Comparison of ENCODE assay signal across 11 cellular contexts in the genomic region with DNA sequence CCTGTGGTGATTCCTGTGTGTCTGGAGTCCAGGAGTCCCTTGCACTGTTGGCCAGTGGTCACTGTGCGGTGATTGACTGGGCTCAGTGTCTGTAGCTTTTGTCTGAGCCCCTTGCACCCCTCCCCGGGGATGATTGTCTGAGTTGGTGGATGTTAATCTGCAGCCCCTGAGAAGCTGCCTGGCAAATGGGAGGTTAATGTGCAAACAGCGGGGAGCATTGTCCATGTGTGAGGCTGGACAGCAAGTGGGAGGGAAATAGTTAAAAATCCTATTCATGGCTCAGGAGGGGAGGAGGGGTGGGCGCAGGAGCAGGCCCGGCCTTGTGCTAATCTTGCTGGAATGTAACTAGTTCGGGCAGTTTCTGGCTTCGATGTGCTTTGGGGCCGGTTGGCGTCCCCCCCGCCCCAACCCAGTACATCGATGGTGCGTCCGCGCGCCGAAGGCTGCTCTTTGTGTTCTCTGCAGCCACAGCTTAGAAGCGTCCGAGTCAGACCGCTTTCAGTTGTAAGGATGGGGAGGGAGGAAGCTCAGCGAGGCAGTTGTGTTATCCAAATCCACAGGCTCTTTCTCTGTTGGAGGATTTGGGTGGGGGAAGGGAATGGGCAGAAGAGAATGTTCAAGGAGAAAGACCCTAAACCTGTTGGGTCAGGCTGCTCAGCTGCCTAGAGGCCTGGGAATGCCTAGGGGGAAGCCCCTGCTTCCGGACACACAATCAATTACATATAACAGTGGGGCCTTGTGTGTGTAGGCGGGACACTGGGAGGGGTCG.
DNase-seq lines count a peak whose midpoint lies in the region; ATAC-seq and TF ChIP-seq lines count a peak whose summit lies in the region.
"Had no signal": no experiment of that assay in that cellular context is flagged by ENCODE, and none has a peak within 500 bp of the region (broad histone marks: within the 10 kb centered on the region; RNA-seq: fewer than 3 reads in every experiment).

No MANE protein-coding gene starts in this region.

- H2AFZ ChIP-seq in neuronal stem cell (ENCODE audit: low read length): peak overlapping the region; percentile 53

- H3K4ac ChIP-seq in neuronal stem cell (ENCODE audit: low read length): no peak overlapping the region

- peak overlapping the region; percentile 97 for H2BK5ac ChIP-seq in neuronal stem cell (ENCODE audit: low read length)

- peak overlapping the region; percentile 95 for H3K18ac ChIP-seq in neuronal stem cell (ENCODE audit: low read length)

- peak overlapping the region; percentile 33 for H3K9ac ChIP-seq in neuronal stem cell (ENCODE audit: low read depth, low read length, poor library complexity)

- H3K27me3 ChIP-seq in RWPE2 (ENCODE audit: insufficient read depth, poor library complexity, severe bottlenecking): no peaks in the 10 kb centered on the region
- no peaks in the 10 kb centered on the region for H3K27me3 ChIP-seq in neuronal stem cell (ENCODE audit: control insufficient read depth in 3 of 3, insufficient read depth in 3 of 3, low read depth in 1 of 3, low read length in 3 of 3)

- H3K9me3 ChIP-seq in RWPE2 (ENCODE audit: severe bottlenecking) (no peaks in the 10 kb centered on the region), neuronal stem cell (replicated peaks in 1 of 2; ENCODE audit: control insufficient read depth in 2 of 2, insufficient read depth in 1 of 2, low read depth in 1 of 2, low read length in 2 of 2) (no peaks in the 10 kb centered on the region)

- H3K36me3 ChIP-seq in RWPE2 (ENCODE audit: low read depth) (peaks cover under 1% of the 10 kb centered on the region; the same call in 1 of the 2 replicates), neuronal stem cell (replicated peaks in 1 of 2; ENCODE audit: control insufficient read depth in 2 of 2, insufficient read depth in 2 of 2, low read length in 2 of 2) (no peaks in the 10 kb centered on the region)

- peak overlapping the region; percentile 29 for H2BK120ac ChIP-seq in neuronal stem cell (ENCODE audit: low read depth, low read length)

- no peak overlapping the region for H2BK12ac ChIP-seq in neuronal stem cell (ENCODE audit: low read length)

- no peak overlapping the region for H3K23ac ChIP-seq in neuronal stem cell (ENCODE audit: low read depth, low read length, poor library complexity)

- no peak overlapping the region for H2BK15ac ChIP-seq in neuronal stem cell (ENCODE audit: low read length)

- H3K27ac ChIP-seq in RWPE2 (ENCODE audit: poor library complexity, severe bottlenecking) (peak overlapping the region; percentile 93), neuronal stem cell (replicated peaks; ENCODE audit: low read length) (peak overlapping the region; percentile 98)
- H3K27ac ChIP-seq: C4-2B had no signal

- H4K8ac ChIP-seq in neuronal stem cell (ENCODE audit: low read depth, low read length): no peak overlapping the region

- no peak overlapping the region for H3K14ac ChIP-seq in neuronal stem cell (ENCODE audit: low read length)

- peaks cover 52% of the 10 kb centered on the region for H3K4me1 ChIP-seq in RWPE2 (ENCODE audit: insufficient read depth, poor library complexity, severe bottlenecking)
- H3K4me1 ChIP-seq in neuronal stem cell (ENCODE audit: control insufficient read depth in 2 of 2, insufficient read depth in 1 of 2, low read depth in 1 of 2, low read length in 2 of 2): peaks cover 55 to 58% of the 10 kb centered on the region in 2 donors

- ATAC-seq in RWPE2 (ENCODE audit: low read depth) (peak; percentile 84), GM19351 (IDR thresholded peaks at IDR 0.05; ENCODE audit: unreplicated experiment) (no peak)

- H4K91ac ChIP-seq in neuronal stem cell (ENCODE audit: low read depth, low read length, poor library complexity): no peak overlapping the region

- TF ChIP-seq CTCF in AG09309 (IDR thresholded peaks at IDR 0.05; ENCODE audit: control insufficient read depth, insufficient read depth, low read depth, low read length, missing control alignments): no peak
- no peak for TF ChIP-seq CTCF in RWPE2 (IDR thresholded peaks at IDR 0.05; ENCODE audit: poor library complexity, severe bottlenecking)
- no peak for TF ChIP-seq CTCF in fibroblast of villous mesenchyme (IDR thresholded peaks at IDR 0.05; ENCODE audit: insufficient read depth, low read depth, low read length)

- H3K4me3 ChIP-seq in AG09309 (ENCODE audit: control insufficient read depth, low read depth, low read length) (peak overlapping the region; percentile 6), RWPE2 (ENCODE audit: severe bottlenecking) (peak overlapping the region; percentile 7), fibroblast of villous mesenchyme (ENCODE audit: low read depth, low read length) (peak overlapping the region; percentile 7), neuronal stem cell (ENCODE audit: low read length in 2 of 2) (peak overlapping the region in 1 of 2 donors; percentile 37)
- H3K4me3 ChIP-seq: skin epidermis had no signal

- peak overlapping the region; percentile 50 for H3K4me2 ChIP-seq in neuronal stem cell (ENCODE audit: insufficient read depth, low read length, poor library complexity, severe bottlenecking)

- peaks cover 2% of the 10 kb centered on the region for H3K79me1 ChIP-seq in neuronal stem cell (ENCODE audit: low read depth, low read length)

- peak overlapping the region; percentile 21 for H2AK5ac ChIP-seq in neuronal stem cell (ENCODE audit: low read depth, low read length)

- WGBS in neuronal stem cell (ENCODE audit: extremely low coverage in 2 of 2, insufficient read length in 2 of 2, insufficient replicate concordance in 1 of 2), 2 donors: no CpG with 5 or more reads among the region's 23 CpGs

- DNase-seq in AG09309 (ENCODE audit: low read depth) (no peak), RWPE2 (ENCODE audit: low spot score) (peak; percentile 89), fibroblast of villous mesenchyme (ENCODE audit: low read depth) (peak; percentile 66), neuronal stem cell (ENCODE audit: low spot score) (peak; percentile 94), GM19238 (ENCODE audit: insufficient read length, low spot score) (no peak), NCI-H1436 treated with DMSO at 0.1 percent for 48 hours (lab: John Stamatoyannopoulos, UW) (no peak), activated gamma-delta T cell (lab: John Stamatoyannopoulos, UW) (no peak)
- DNase-seq: NCI-H748 treated with DMSO at 0.1 percent for 48 hours had no signal

Comparison
In these comparisons a context has a peak if more than half of its experiments do, and no peak if none do; other contexts are left out.
1. DNase-seq: peak in RWPE2 (single experiment), fibroblast of villous mesenchyme (single experiment) and neuronal stem cell (single experiment); none in AG09309 (single experiment), GM19238 (single experiment), NCI-H1436 treated with DMSO at 0.1 percent for 48 hours (single experiment) and activated gamma-delta T cell (single experiment).